In genomic region chr7:28732037-28732869, GRCh38 we compare ENCODE assay signal across 11 cellular contexts.
DNase-seq lines count a peak whose midpoint lies in the region; ATAC-seq and TF ChIP-seq lines count a peak whose summit lies in the region.
"Had no signal": no experiment of that assay in that cellular context is flagged by ENCODE, and none has a peak within 500 bp of the region (broad histone marks: within the 10 kb centered on the region; RNA-seq: fewer than 3 reads in every experiment).

No MANE protein-coding gene starts in this region.

- in situ Hi-C loops in astrocyte of the cerebellum (cut with HindIII; ENCODE audit: low sequenced_read_pairs): no loop called here

- no peak overlapping the region for H3K4me3 ChIP-seq in astrocyte of the cerebellum (ENCODE audit: low read depth, low read length)
- H3K4me3 ChIP-seq in left ventricle myocardium inferior: peak overlapping the region; percentile 26

- ATAC-seq in GM19023 (IDR thresholded peaks at IDR 0.05; ENCODE audit: unreplicated experiment) (no peak), HG02678 (IDR thresholded peaks at IDR 0.05; ENCODE audit: unreplicated experiment) (no peak)
- no peak for ATAC-seq in stimulated activated naive CD8-positive, alpha-beta T cell treated with anti-CD3 and anti-CD28 coated beads, Interleukin-15, Interleukin-2, amounts not matched to agents 100 U/mL and 50 U/mL, for 24 hours
- ATAC-seq: Panc1 had no signal

- intact Hi-C loops in left ventricle myocardium inferior (cut with micrococcal nuclease): no loop called here

- H3K27ac ChIP-seq in left ventricle myocardium inferior (replicated peaks): peak overlapping the region; percentile 51
- H3K27ac ChIP-seq: 22Rv1 had no signal

- TF ChIP-seq CTCF in astrocyte of the cerebellum (IDR thresholded peaks at IDR 0.05; ENCODE audit: low read depth, low read length, missing control alignments) (no peak), left ventricle myocardium inferior (IDR thresholded peaks at IDR 0.05; ENCODE audit: borderline replicate concordance) (no peak)

- no peaks in the 10 kb centered on the region for H3K36me3 ChIP-seq in left ventricle myocardium inferior

- DNase-seq in DMS 273 (lab: John Stamatoyannopoulos, UW; ENCODE audit: unreplicated experiment): peak; percentile 58
- DNase-seq in DMS 273 treated with DMSO at 0.1 percent for 48 hours (lab: John Stamatoyannopoulos, UW): no peak
- DNase-seq in astrocyte of the cerebellum (ENCODE audit: low read depth): peak; percentile 53
- DNase-seq in left ventricle myocardium inferior: no peak
- peak; percentile 81 for DNase-seq in stromal cell of bone marrow (ENCODE audit: low read depth)
- no peak for DNase-seq in stimulated activated naive CD8-positive, alpha-beta T cell treated with anti-CD3 and anti-CD28 coated beads, Interleukin-15, Interleukin-2, amounts not matched to agents 100 U/mL and 50 U/mL, for 24 hours
- DNase-seq: activated CD4-positive, alpha-beta T cell treated with anti-CD3 and anti-CD28 coated beads, Interleukin-2, amount 50 U/mL, for 4 hours had no signal

- no peaks in the 10 kb centered on the region for H3K9me3 ChIP-seq in left ventricle myocardium inferior (replicated peaks)

- no peaks in the 10 kb centered on the region for H3K27me3 ChIP-seq in left ventricle myocardium inferior (ENCODE audit: low read depth)

- H3K4me1 ChIP-seq in left ventricle myocardium inferior: peaks cover 27% of the 10 kb centered on the region

Comparison
In these comparisons a context has a peak if more than half of its experiments do, and no peak if none do; other contexts are left out.
1. DNase-seq: peak in DMS 273 (single experiment), astrocyte of the cerebellum (single experiment) and stromal cell of bone marrow (single experiment); none in DMS 273 treated with DMSO at 0.1 percent for 48 hours (single experiment), left ventricle myocardium inferior (single experiment) and stimulated activated naive CD8-positive, alpha-beta T cell treated with anti-CD3 and anti-CD28 coated beads, Interleukin-15, Interleukin-2, amounts not matched to agents 100 U/mL and 50 U/mL, for 24 hours (single experiment).